15 cellular contexts compared by ENCODE assay signal in genomic region chr10:114609518-114610426, GRCh38. TPM values are rescaled to one million over a fixed set of nuclear protein-coding genes. Genes with fewer than 3 reads are reported as not detected.
DNase-seq lines count a peak whose midpoint lies in the region; ATAC-seq and TF ChIP-seq lines count a peak whose summit lies in the region.
"Had no signal": no experiment of that assay in that cellular context is flagged by ENCODE, and none has a peak within 500 bp of the region (broad histone marks: within the 10 kb centered on the region; RNA-seq: fewer than 3 reads in every experiment).

No MANE protein-coding gene starts in this region.

- H3K27ac ChIP-seq in left ventricle myocardium inferior (replicated peaks) (peak overlapping the region; percentile 78), right lobe of liver (peak overlapping the region in 2 of 3 donors; percentile 96), vagina (peak overlapping the region; percentile 63)

- no peaks in the 10 kb centered on the region for H3K27me3 Mint-ChIP-seq in T-helper 17 cell

- peaks cover 20% of the 10 kb centered on the region for H3K4me1 Mint-ChIP-seq in T-helper 17 cell
- H3K4me1 Mint-ChIP-seq: CD14-positive monocyte, IgD-negative memory B cell had no signal

- H3K36me3 ChIP-seq in left ventricle myocardium inferior (peaks cover 4% of the 10 kb centered on the region), right lobe of liver (no peaks in the 10 kb centered on the region), vagina (no peaks in the 10 kb centered on the region)
- H3K36me3 ChIP-seq: HAP-1 had no signal

- H3K4me3 ChIP-seq in left ventricle myocardium inferior: peak overlapping the region; percentile 15
- no peak overlapping the region for H3K4me3 ChIP-seq in right lobe of liver
- no peak overlapping the region for H3K4me3 ChIP-seq in vagina
- H3K4me3 ChIP-seq: HAP-1 had no signal

- no peak overlapping the region for H3K4me3 Mint-ChIP-seq in T-helper 17 cell
- H3K4me3 Mint-ChIP-seq: CD14-positive monocyte, IgD-negative memory B cell had no signal

- H3K36me3 Mint-ChIP-seq in T-helper 17 cell (ENCODE audit: low read depth): peaks cover 3% of the 10 kb centered on the region
- H3K36me3 Mint-ChIP-seq: CD14-positive monocyte had no signal

- WGBS in right lobe of liver (ENCODE audit: insufficient coverage, low coverage, low lambda C conversion rate, missing lambda C conversion rate): 64% methylated on average over 8 of the region's 8 CpGs

- no peak for ATAC-seq in Right ventricle myocardium superior (ENCODE audit: poor library complexity)
- no peak for ATAC-seq in T-helper 17 cell
- no peak for ATAC-seq in right lobe of liver
- ATAC-seq in omental fat pad (ENCODE audit: low FRiP score): no peak
- ATAC-seq: PC-3 had no signal

- H3K9me3 ChIP-seq in left ventricle myocardium inferior (replicated peaks): no peaks in the 10 kb centered on the region
- no peaks in the 10 kb centered on the region for H3K9me3 ChIP-seq in T-helper 17 cell (ENCODE audit: control insufficient read depth, low read length, poor library complexity, severe bottlenecking)
- no peaks in the 10 kb centered on the region for H3K9me3 ChIP-seq in right lobe of liver
- no peaks in the 10 kb centered on the region for H3K9me3 ChIP-seq in vagina
- H3K9me3 ChIP-seq: HAP-1 had no signal

- TF ChIP-seq POLR2A in right lobe of liver (IDR thresholded peaks at IDR 0.05) (no peak), vagina (IDR thresholded peaks at IDR 0.05) (no peak)

- no peak for DNase-seq in left ventricle myocardium inferior
- DNase-seq in Right ventricle myocardium superior: no peak
- DNase-seq in T-helper 17 cell: no peak
- no peak for DNase-seq in right lobe of liver
- DNase-seq in vagina (ENCODE audit: extremely low spot score in 2 of 2): no peak
- no peak for DNase-seq in omental fat pad (ENCODE audit: low spot score)
- DNase-seq in activated effector memory CD4-positive, alpha-beta T cell treated with Interleukin-2 at 50 U/mL for 16 hours: no peak
- no peak for DNase-seq in H4 (ENCODE audit: low spot score)
- DNase-seq: MV-4-11, NCI-H1417 treated with DMSO at 0.1 percent for 48 hours, NCI-H226, PC-3 had no signal

- no peaks in the 10 kb centered on the region for H3K27me3 ChIP-seq in left ventricle myocardium inferior (ENCODE audit: low read depth)
- H3K27me3 ChIP-seq in right lobe of liver: no peaks in the 10 kb centered on the region
- H3K27me3 ChIP-seq in vagina: no peaks in the 10 kb centered on the region

- TF ChIP-seq CTCF in left ventricle myocardium inferior (IDR thresholded peaks at IDR 0.05; ENCODE audit: borderline replicate concordance): no peak
- no peak for TF ChIP-seq CTCF in right lobe of liver (IDR thresholded peaks at IDR 0.05)
- TF ChIP-seq CTCF in vagina (IDR thresholded peaks at IDR 0.05): no peak
- no peak for TF ChIP-seq CTCF in omental fat pad (IDR thresholded peaks at IDR 0.05)

- H3K4me1 ChIP-seq in left ventricle myocardium inferior (peaks cover 100% of the 10 kb centered on the region), right lobe of liver (peaks cover 0 to 74% (median 38%) of the 10 kb centered on the region in 4 donors), vagina (peaks cover 31% of the 10 kb centered on the region)
- H3K4me1 ChIP-seq: HAP-1 had no signal

- H3K27ac Mint-ChIP-seq in T-helper 17 cell: peak overlapping the region; percentile 16
- H3K27ac Mint-ChIP-seq: CD14-positive monocyte, IgD-negative memory B cell had no signal

- intact Hi-C loops in left ventricle myocardium inferior (cut with micrococcal nuclease) (no loop called here), Right ventricle myocardium superior (cut with DNase I) (no loop called here), right lobe of liver (cut with DNase I) (no loop called here), vagina (cut with DNase I) (no loop called here)

RNA-seq across cellular contexts. Expression of gene ABLIM1, which starts 48.3 kb away (rescaled TPM):
- total RNA-seq in left ventricle myocardium inferior (674 TPM), Right ventricle myocardium superior (772 TPM), T-helper 17 cell (100 to 1,000 TPM; 141 to 184 TPM), right lobe of liver (10 to 100 TPM; 38.8 to 76.5 (median 50.6) TPM), vagina (176 TPM), omental fat pad (100 to 1,000 TPM; 122 to 257 (median 138) TPM)
- 1.2 and 4.5 TPM in 2 replicates for total RNA-seq in H4 (2014; rRNA removed; shearing (Covaris generic))
